ENCODE assay signal across 8 cellular contexts in genomic region chr11:12110714-12111481, GRCh38. TPM values are rescaled to one million over a fixed set of nuclear protein-coding genes. Genes with fewer than 3 reads are reported as not detected.
DNase-seq lines count a peak whose midpoint lies in the region; ATAC-seq and TF ChIP-seq lines count a peak whose summit lies in the region.

No MANE protein-coding gene starts in this region.

- intact Hi-C loops in dorsolateral prefrontal cortex (cut with DNase I) (loop anchor here in 1 of 2 donors (10.0 kb wide), 1 partner anchor 124 kb away; no protein-coding TSS in a partner anchor), testis (cut with DNase I; ENCODE audit: low total_unique reads) (loop anchor here (10.0 kb wide), 1 partner anchor 124 kb away; no protein-coding TSS in a partner anchor)

- no peaks in the 10 kb centered on the region for H3K36me3 ChIP-seq in testis (ENCODE audit: low read depth, missing control alignments)

- peak overlapping the region in 57 of 59 donors; percentile 2 to 91 (median 77) for H3K27ac ChIP-seq in dorsolateral prefrontal cortex
- H3K27ac ChIP-seq in testis: peak overlapping the region; percentile 95 to 97

- WGBS in testis, 2 donors: 2 to 3% methylated on average over 24 to 60 of the region's 65 CpGs

- peaks cover 23% of the 10 kb centered on the region for H3K4me1 ChIP-seq in testis

- H3K4me3 ChIP-seq in dorsolateral prefrontal cortex: peak overlapping the region; percentile 64 to 90 (median 80)
- H3K4me3 ChIP-seq in testis: peak overlapping the region; percentile 90 to 95

- no peak overlapping the region for H3K27ac Mint-ChIP-seq in memory B cell

- peak; percentile 23 for ATAC-seq in GM19351 (IDR thresholded peaks at IDR 0.05; ENCODE audit: unreplicated experiment)
- peak; percentile 25 for ATAC-seq in HG03280 (IDR thresholded peaks at IDR 0.05; ENCODE audit: unreplicated experiment)
- peak; percentile 24 for ATAC-seq in memory B cell (ENCODE audit: low read depth)

- no peaks in the 10 kb centered on the region for H3K27me3 ChIP-seq in dorsolateral prefrontal cortex
- H3K27me3 ChIP-seq in testis: no peaks in the 10 kb centered on the region

- peaks cover 4% of the 10 kb centered on the region for H3K4me1 Mint-ChIP-seq in memory B cell

- no peaks in the 10 kb centered on the region for H3K9me3 ChIP-seq in testis

- H3K27me3 Mint-ChIP-seq in memory B cell: peaks cover 18% of the 10 kb centered on the region

- peak; percentile 45 for DNase-seq in COR-L47 (lab: John Stamatoyannopoulos, UW)
- peak; percentile 12 for DNase-seq in T-helper 22 cell (ENCODE audit: low read depth)
- DNase-seq in dorsolateral prefrontal cortex: no peak
- no peak for DNase-seq in memory B cell (ENCODE audit: low spot score in 2 of 2)
- DNase-seq in testis: peak; percentile 46
- DNase-seq in SHP77 treated with DMSO at 0.1 percent for 48 hours (lab: John Stamatoyannopoulos, UW): no peak

- TF ChIP-seq POLR2A in testis (IDR thresholded peaks at IDR 0.05): no peak

- peak overlapping the region; percentile 54 for H3K4me3 Mint-ChIP-seq in memory B cell

- H3K9me3 Mint-ChIP-seq in memory B cell: no peaks in the 10 kb centered on the region

- TF ChIP-seq CTCF in dorsolateral prefrontal cortex (IDR thresholded peaks at IDR 0.05 in 54 of 56, conservative IDR thresholded peaks at IDR 0.05 in 2 of 56; ENCODE audit: low read depth in 1 of 56, partially characterized antibody in 56 of 56) (peak in 3 of 56 donors; percentile 0 to 8 (median 1)), testis (IDR thresholded peaks at IDR 0.05) (no peak)

- no peaks in the 10 kb centered on the region for H3K36me3 Mint-ChIP-seq in memory B cell

RNA-seq across cellular contexts. Expression of gene MICAL2, which starts 0.5 kb away (rescaled TPM):
- total RNA-seq in dorsolateral prefrontal cortex (100 to 1,000 TPM; 104 to 402 (median 289) TPM), testis (100 to 1,000 TPM; 401 to 461 TPM)
- 224 TPM for polyA plus RNA-seq in testis (ENCODE audit: insufficient read depth, low read depth, low replicate concordance)

Comparison
In these comparisons a context has a peak if more than half of its experiments do, and no peak if none do; other contexts are left out.
1. DNase-seq: peak in COR-L47 (single experiment), T-helper 22 cell (single experiment) and testis (single experiment); none in dorsolateral prefrontal cortex (0 of 10), memory B cell (0 of 2) and SHP77 treated with DMSO at 0.1 percent for 48 hours (single experiment).
2. Peak in every context shown above with its lines, with median percentiles within 50 percentile points of each other: ATAC-seq.